In genomic region chr11:105092255-105093239, GRCh38 we compare ENCODE assay signal across 21 cellular contexts. TPM values are rescaled to one million over a fixed set of nuclear protein-coding genes. Genes with fewer than 3 reads are reported as not detected.
DNase-seq lines count a peak whose midpoint lies in the region; ATAC-seq and TF ChIP-seq lines count a peak whose summit lies in the region.
"Had no signal": no experiment of that assay in that cellular context is flagged by ENCODE, and none has a peak within 500 bp of the region (broad histone marks: within the 10 kb centered on the region; RNA-seq: fewer than 3 reads in every experiment).

No MANE protein-coding gene starts in this region.

- no peaks in the 10 kb centered on the region for H3K9me3 ChIP-seq in trophoblast cell (ENCODE audit: insufficient read depth, low read depth, low read length)
- H3K9me3 ChIP-seq: left ventricle myocardium inferior, SJSA1 had no signal

- H3K4me1 Mint-ChIP-seq in GM23338 = no peaks in the 10 kb centered on the region; the same call in 2 of the 3 replicates
- no peaks in the 10 kb centered on the region for H3K4me1 Mint-ChIP-seq in effector memory CD8-positive, alpha-beta T cell (ENCODE audit: low read depth in 2 of 2)
- H3K4me1 Mint-ChIP-seq: activated CD4-positive, alpha-beta T cell treated with anti-CD3 and anti-CD28 coated beads for 36 hours had no signal

- DNase-seq in GM23338 (ENCODE audit: low spot score) (no peak), SK-MEL-5 (ENCODE audit: low read depth, low spot score) (peak; percentile 22), epithelial cell of esophagus (ENCODE audit: low read depth) (peak; percentile 73), trophoblast cell (peak; percentile 47 to 58), NCI-H524 treated with DMSO at 0.1 percent for 48 hours (lab: John Stamatoyannopoulos, UW) (no peak)
- no peak for DNase-seq in effector memory CD8-positive, alpha-beta T cell
- DNase-seq: activated CD4-positive, alpha-beta T cell treated with anti-CD3 and anti-CD28 coated beads for 36 hours; activated effector memory CD4-positive, alpha-beta T cell treated with Interleukin-2 at 50 U/mL for 16 hours; amygdala; COR-L47; left ventricle myocardium inferior; NCI-H1105 treated with DMSO at 0.1 percent for 48 hours; NCI-H748 treated with DMSO at 0.1 percent for 48 hours; stimulated activated naive CD4-positive, alpha-beta T cell treated with Interleukin-2 at 50 U/mL for 16 hours had no signal

- H3K79me2 ChIP-seq in GM23338 (replicated peaks; ENCODE audit: insufficient read depth) = no peaks in the 10 kb centered on the region
- H3K79me2 ChIP-seq in trophoblast cell (ENCODE audit: control insufficient read depth, insufficient read depth, low read length, poor library complexity) = no peaks in the 10 kb centered on the region

- H3K9me3 Mint-ChIP-seq in GM23338 = no peaks in the 10 kb centered on the region
- no peaks in the 10 kb centered on the region for H3K9me3 Mint-ChIP-seq in effector memory CD8-positive, alpha-beta T cell

- H4K12ac ChIP-seq in trophoblast cell (ENCODE audit: low read depth, low read length) = no peak overlapping the region

- in situ Hi-C loops in SK-MEL-5 (cut with HindIII; ENCODE audit: low pct_unique_long_range_greater_than_20kb, low sequenced_read_pairs) = no loop called here

- H3K27ac ChIP-seq in GM23338 (ENCODE audit: low read depth) = no peak overlapping the region
- no peak overlapping the region for H3K27ac ChIP-seq in trophoblast cell (ENCODE audit: low read depth, low read length)
- H3K27ac ChIP-seq: left ventricle myocardium inferior, SJSA1 had no signal

- peaks cover 9% of the 10 kb centered on the region; the same call in 1 of the 2 replicates for H3K9me2 ChIP-seq in GM23338 (ENCODE audit: insufficient read depth)

- no peak overlapping the region for H2BK12ac ChIP-seq in trophoblast cell (ENCODE audit: low read length)

- H3K4me2 ChIP-seq in GM23338 (no peak overlapping the region), trophoblast cell (ENCODE audit: low read length) (no peak overlapping the region)

- H3K79me1 ChIP-seq in trophoblast cell (ENCODE audit: low read length) = no peaks in the 10 kb centered on the region

- H2AFZ ChIP-seq in GM23338 (peak overlapping the region; percentile 60), trophoblast cell (ENCODE audit: insufficient read depth, low read length, poor library complexity) (no peak overlapping the region)

- H3K27ac Mint-ChIP-seq in GM23338 = no peak overlapping the region
- H3K27ac Mint-ChIP-seq in effector memory CD8-positive, alpha-beta T cell = no peak overlapping the region
- H3K27ac Mint-ChIP-seq: activated CD4-positive, alpha-beta T cell treated with anti-CD3 and anti-CD28 coated beads for 36 hours; IgD-negative memory B cell had no signal

- no CpG with 5 or more reads among the region's 9 CpGs for WGBS in trophoblast cell (ENCODE audit: extremely low coverage, insufficient coverage, insufficient read length)

- H3K14ac ChIP-seq in trophoblast cell (ENCODE audit: low read length) = no peak overlapping the region

- no peak overlapping the region for H4K91ac ChIP-seq in trophoblast cell (ENCODE audit: low read depth, low read length)

- no peak overlapping the region for H4K8ac ChIP-seq in trophoblast cell (ENCODE audit: low read depth, low read length)

- no peak overlapping the region for H3K4ac ChIP-seq in trophoblast cell (ENCODE audit: low read depth, low read length)

- TF ChIP-seq CTCF in GM23338 (conservative IDR thresholded peaks at IDR 0.05; ENCODE audit: low read depth in 2 of 2) (no peak), epithelial cell of esophagus (IDR thresholded peaks at IDR 0.05; ENCODE audit: insufficient read depth, low read depth, low read length, missing control alignments) (no peak)

- H3K4me3 ChIP-seq in GM23338 (no peak overlapping the region), epithelial cell of esophagus (ENCODE audit: low read length) (no peak overlapping the region), trophoblast cell (ENCODE audit: low read depth, low read length) (no peak overlapping the region)
- H3K4me3 ChIP-seq: left ventricle myocardium inferior, SJSA1 had no signal

- no peaks in the 10 kb centered on the region for H4K20me1 ChIP-seq in GM23338 (replicated peaks; ENCODE audit: insufficient read depth)

- no peaks in the 10 kb centered on the region for H3K4me1 ChIP-seq in GM23338 (ENCODE audit: insufficient read depth)
- H3K4me1 ChIP-seq in trophoblast cell (ENCODE audit: control insufficient read depth in 1 of 2, insufficient read depth in 2 of 2, low read length in 2 of 2) = no peaks in the 10 kb centered on the region
- H3K4me1 ChIP-seq: left ventricle myocardium inferior, SJSA1 had no signal

- no peak overlapping the region for H2BK120ac ChIP-seq in trophoblast cell (ENCODE audit: insufficient read depth, low read length, poor library complexity)

- ATAC-seq in GM23338 (no peak), GM21619 (IDR thresholded peaks at IDR 0.05; ENCODE audit: unreplicated experiment) (no peak), GM19023 (IDR thresholded peaks at IDR 0.05; ENCODE audit: unreplicated experiment) (no peak)
- ATAC-seq in effector memory CD8-positive, alpha-beta T cell (replicated peaks) = no peak
- ATAC-seq: activated CD4-positive, alpha-beta T cell treated with anti-CD3 and anti-CD28 coated beads for 36 hours had no signal

- no peaks in the 10 kb centered on the region for H3K36me3 ChIP-seq in GM23338 (ENCODE audit: insufficient read depth)
- H3K36me3 ChIP-seq in trophoblast cell (ENCODE audit: control insufficient read depth in 1 of 2, insufficient read depth in 2 of 2, low read length in 2 of 2) = no peaks in the 10 kb centered on the region
- H3K36me3 ChIP-seq: left ventricle myocardium inferior, SJSA1 had no signal

- no peaks in the 10 kb centered on the region for H3K36me3 Mint-ChIP-seq in GM23338 (ENCODE audit: low read depth)
- no peaks in the 10 kb centered on the region for H3K36me3 Mint-ChIP-seq in effector memory CD8-positive, alpha-beta T cell (ENCODE audit: insufficient read depth)

- H2AK5ac ChIP-seq in trophoblast cell (ENCODE audit: low read length) = no peak overlapping the region

- H3K27me3 Mint-ChIP-seq in GM23338 (ENCODE audit: insufficient read depth, low read depth, poor library complexity) = no peaks in the 10 kb centered on the region
- H3K27me3 Mint-ChIP-seq in effector memory CD8-positive, alpha-beta T cell = peaks cover 0 to 11% of the 10 kb centered on the region in 2 donors

- H3K9ac ChIP-seq in trophoblast cell (ENCODE audit: low read length) = no peak overlapping the region

- H3K27me3 ChIP-seq in GM23338 (ENCODE audit: insufficient read depth) = no peaks in the 10 kb centered on the region
- no peaks in the 10 kb centered on the region for H3K27me3 ChIP-seq in trophoblast cell (ENCODE audit: insufficient read depth, low read length)
- H3K27me3 ChIP-seq: SJSA1 had no signal

- no peaks in the 10 kb centered on the region for H3F3A ChIP-seq in GM23338 (replicated peaks; ENCODE audit: low read depth)

- no peak overlapping the region for H2BK5ac ChIP-seq in trophoblast cell (ENCODE audit: low read depth, low read length, poor library complexity)

- H3K18ac ChIP-seq in trophoblast cell (ENCODE audit: low read length) = no peak overlapping the region

- H3K4me3 Mint-ChIP-seq in GM23338 = no peak overlapping the region
- no peak overlapping the region for H3K4me3 Mint-ChIP-seq in effector memory CD8-positive, alpha-beta T cell
- H3K4me3 Mint-ChIP-seq: activated CD4-positive, alpha-beta T cell treated with anti-CD3 and anti-CD28 coated beads for 36 hours; IgD-negative memory B cell had no signal

- no peak overlapping the region for H3K23ac ChIP-seq in trophoblast cell (ENCODE audit: low read length)

TF ChIP-seq in GM23338, 12 proteins besides CTCF, POLR2A, EP300 and RAD21 (continues in another document):
- TF ChIP-seq STAT1 (IDR thresholded peaks at IDR 0.05; ENCODE audit: unreplicated experiment) = no peak

RNA-seq across cellular contexts. Expression of gene CARD18, which starts 47.0 kb away (rescaled TPM):
- not detected in 2 replicates for total RNA-seq in GM23338 (2014; rRNA removed; shearing (Covaris generic))
- not detected in 2 replicates for polyA plus RNA-seq in GM23338 (2016; fragmentation: Nextera tagmentation; extraction: Ambion mirVana)
- not detected in 2 replicates for total RNA-seq in SK-MEL-5 (2014; rRNA removed; shearing (Covaris generic))
- not detected in 2 replicates for polyA plus RNA-seq in SK-MEL-5 (2015; cell fraction: cytosol; rRNA removed)
- polyA plus RNA-seq in SK-MEL-5 (2015; cell fraction: nucleus; rRNA removed) = not detected in 2 replicates
- polyA plus RNA-seq in trophoblast cell (2013) = not detected in 2 replicates
- total RNA-seq: activated CD4-positive, alpha-beta T cell treated with anti-CD3 and anti-CD28 coated beads for 36 hours; chondrocyte; OCI-LY7; SJSA1; T-helper 2 cell treated with Interferon-gamma antibody and Interleukin-4, amounts not matched to agents 100 ng/mL and 5 ng/mL, for 36 hours had no signal
- polyA plus RNA-seq: IgD-negative memory B cell had no signal

RNA-seq across cellular contexts. Expression of gene CARD16, which starts 47.4 kb away (rescaled TPM):
- total RNA-seq in GM23338 (2014; rRNA removed; shearing (Covaris generic)) = not detected in 2 replicates
- polyA plus RNA-seq in GM23338 (2016; fragmentation: Nextera tagmentation; extraction: Ambion mirVana) = 0.50 TPM in 1 of 2 replicates, not detected in the other
- total RNA-seq in SK-MEL-5 (2014; rRNA removed; shearing (Covaris generic)) = 19.3 and 19.5 TPM in 2 replicates
- 6.6 and 8.5 TPM in 2 replicates for polyA plus RNA-seq in SK-MEL-5 (2015; cell fraction: cytosol; rRNA removed)
- polyA plus RNA-seq in SK-MEL-5 (2015; cell fraction: nucleus; rRNA removed) = 1.2 TPM in 1 of 2 replicates, not detected in the other
- 1.4 TPM in 2 replicates for polyA plus RNA-seq in trophoblast cell (2013)
- total RNA-seq: chondrocyte had no signal

RNA-seq across cellular contexts. Expression of gene CASP1, which starts 57.6 kb away (rescaled TPM):
- 0.10 TPM in 1 of 2 replicates, not detected in the other for total RNA-seq in GM23338 (2014; rRNA removed; shearing (Covaris generic))
- not detected in 2 replicates for polyA plus RNA-seq in GM23338 (2016; fragmentation: Nextera tagmentation; extraction: Ambion mirVana)
- 16.9 and 20.7 TPM in 2 replicates for total RNA-seq in SK-MEL-5 (2014; rRNA removed; shearing (Covaris generic))
- 5.2 and 6.0 TPM in 2 replicates for polyA plus RNA-seq in SK-MEL-5 (2015; cell fraction: cytosol; rRNA removed)
- polyA plus RNA-seq in SK-MEL-5 (2015; cell fraction: nucleus; rRNA removed) = 16.8 and 26.3 TPM in 2 replicates
- polyA plus RNA-seq in trophoblast cell (2013) = 0.18 TPM in 1 of 2 replicates, not detected in the other
- total RNA-seq: chondrocyte had no signal

Comparison
In these comparisons a context has a peak if more than half of its experiments do, and no peak if none do; other contexts are left out.
1. DNase-seq: peak in SK-MEL-5 (single experiment), epithelial cell of esophagus (single experiment) and trophoblast cell (2 of 2); none in GM23338 (single experiment), effector memory CD8-positive, alpha-beta T cell (0 of 3) and NCI-H524 treated with DMSO at 0.1 percent for 48 hours (single experiment).
2. RNA of gene CARD16, which starts 47.4 kb away (total RNA-seq): 19.3 to 19.5 TPM in SK-MEL-5; not detected in GM23338; every median in the first group is over 10 times any median in the second.
3. RNA of gene CASP1, which starts 57.6 kb away (total RNA-seq): 16.9 to 20.7 TPM in SK-MEL-5; 0.10 TPM in GM23338; every median in the first group is over 10 times any median in the second.